ENCODE assay signal across 14 cellular contexts in the genomic region with DNA sequence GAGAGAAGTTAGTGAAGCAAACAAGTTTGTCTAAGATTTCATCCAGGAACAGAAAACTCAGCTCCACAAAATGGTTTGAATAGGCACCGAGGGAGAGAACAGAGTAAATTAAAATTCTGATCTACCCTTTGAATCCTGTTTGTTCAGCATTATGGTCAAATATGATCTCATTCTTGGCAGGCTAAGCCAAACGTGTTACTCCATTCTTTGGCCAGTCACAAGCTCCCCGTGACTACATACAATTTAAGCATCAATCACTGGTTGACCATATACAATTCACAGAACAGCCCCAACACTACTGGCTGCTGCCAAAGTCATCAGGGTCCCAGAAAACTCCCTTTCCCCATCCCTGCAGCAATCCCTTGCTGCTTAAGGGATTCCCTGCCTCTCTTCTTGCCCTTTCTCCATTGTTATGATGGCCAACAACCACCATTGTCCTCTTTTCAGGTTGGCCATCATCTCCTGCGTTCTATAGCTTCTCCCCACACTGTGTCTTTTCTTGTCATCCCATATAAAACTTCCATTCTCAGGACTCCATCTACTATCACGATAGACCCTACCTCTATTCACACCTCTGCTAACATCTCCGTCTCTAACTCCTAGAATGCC. TPM values are rescaled to one million over a fixed set of nuclear protein-coding genes. Genes with fewer than 3 reads are reported as not detected.
DNase-seq lines count a peak whose midpoint lies in the region; ATAC-seq and TF ChIP-seq lines count a peak whose summit lies in the region.
"Had no signal": no experiment of that assay in that cellular context is flagged by ENCODE, and none has a peak within 500 bp of the region (broad histone marks: within the 10 kb centered on the region; RNA-seq: fewer than 3 reads in every experiment).

No MANE protein-coding gene starts in this region.

- H3K27me3 ChIP-seq in trophoblast cell (ENCODE audit: insufficient read depth, low read length): no peaks in the 10 kb centered on the region
- H3K27me3 ChIP-seq: tibial nerve had no signal

- H3K79me1 ChIP-seq in trophoblast cell (ENCODE audit: low read length): no peaks in the 10 kb centered on the region

- no peak overlapping the region for H2BK12ac ChIP-seq in trophoblast cell (ENCODE audit: low read length)

- no peaks in the 10 kb centered on the region for H3K4me1 Mint-ChIP-seq in stimulated activated naive CD8-positive, alpha-beta T cell treated with anti-CD3 and anti-CD28 coated beads, Interleukin-15, amount 100 ng/mL, for 72 hours
- H3K4me1 Mint-ChIP-seq: activated naive CD4-positive, alpha-beta T cell treated with anti-CD3 and anti-CD28 coated beads, Interleukin-2, amount 50 U/mL, for 24 hours had no signal

- WGBS in trophoblast cell (ENCODE audit: extremely low coverage, insufficient coverage, insufficient read length): no CpG with 5 or more reads among the region's 6 CpGs

- H3K4me1 ChIP-seq in trophoblast cell (ENCODE audit: control insufficient read depth in 1 of 2, insufficient read depth in 2 of 2, low read length in 2 of 2): peaks cover 3 to 6% of the 10 kb centered on the region in 2 experiments

- no peak overlapping the region for H4K12ac ChIP-seq in trophoblast cell (ENCODE audit: low read depth, low read length)

- no peak overlapping the region for H3K14ac ChIP-seq in trophoblast cell (ENCODE audit: low read length)

- peak overlapping the region; percentile 23 for H3K18ac ChIP-seq in trophoblast cell (ENCODE audit: low read length)

- DNase-seq in EH (ENCODE audit: low read depth) (peak; percentile 35), Right ventricle myocardium superior (no peak), trophoblast cell (no peak), NCI-H187 treated with DMSO at 0.1 percent for 48 hours (lab: John Stamatoyannopoulos, UW) (no peak)
- DNase-seq in stimulated activated naive CD8-positive, alpha-beta T cell treated with anti-CD3 and anti-CD28 coated beads, Interleukin-15, amount 100 ng/mL, for 72 hours: no peak
- DNase-seq: activated CD8-positive, alpha-beta T cell treated with anti-CD3 and anti-CD28 coated beads, Interleukin-2, amount 10 ng/mL, durations not matched to agents 7 days and 5 days; C1 segment of cervical spinal cord; NCI-H1694 treated with DMSO at 0.1 percent for 48 hours; OCI-M1 had no signal

- no peak overlapping the region for H3K4me3 ChIP-seq in trophoblast cell (ENCODE audit: low read depth, low read length)
- H3K4me3 ChIP-seq: tibial nerve had no signal

- no peak overlapping the region for H3K4me2 ChIP-seq in trophoblast cell (ENCODE audit: low read length)

- intact Hi-C loops in Right ventricle myocardium superior (cut with DNase I): loop anchor here (5.0 kb wide), 1 partner anchor 48 kb away; a partner anchor contains a TSS

- TF ChIP-seq CTCF in VCaP (conservative IDR thresholded peaks at IDR 0.05): no peak

- no peak overlapping the region for H3K9ac ChIP-seq in trophoblast cell (ENCODE audit: low read length)

- H2BK5ac ChIP-seq in trophoblast cell (ENCODE audit: low read depth, low read length, poor library complexity): no peak overlapping the region

- no peak overlapping the region for H3K27ac Mint-ChIP-seq in stimulated activated naive CD8-positive, alpha-beta T cell treated with anti-CD3 and anti-CD28 coated beads, Interleukin-15, amount 100 ng/mL, for 72 hours
- H3K27ac Mint-ChIP-seq: activated CD8-positive, alpha-beta T cell treated with anti-CD3 and anti-CD28 coated beads, Interleukin-2, amount 10 ng/mL, durations not matched to agents 7 days and 5 days; activated naive CD4-positive, alpha-beta T cell treated with anti-CD3 and anti-CD28 coated beads, Interleukin-2, amount 50 U/mL, for 24 hours had no signal

- H4K8ac ChIP-seq in trophoblast cell (ENCODE audit: low read depth, low read length): no peak overlapping the region

- H3K27me3 Mint-ChIP-seq in stimulated activated naive CD8-positive, alpha-beta T cell treated with anti-CD3 and anti-CD28 coated beads, Interleukin-15, amount 100 ng/mL, for 72 hours: peaks cover 13% of the 10 kb centered on the region
- H3K27me3 Mint-ChIP-seq: activated naive CD4-positive, alpha-beta T cell treated with anti-CD3 and anti-CD28 coated beads, Interleukin-2, amount 50 U/mL, for 24 hours had no signal

- no peak overlapping the region for H4K91ac ChIP-seq in trophoblast cell (ENCODE audit: low read depth, low read length)

- no peak overlapping the region for H3K4me3 Mint-ChIP-seq in stimulated activated naive CD8-positive, alpha-beta T cell treated with anti-CD3 and anti-CD28 coated beads, Interleukin-15, amount 100 ng/mL, for 72 hours
- H3K4me3 Mint-ChIP-seq: activated CD8-positive, alpha-beta T cell treated with anti-CD3 and anti-CD28 coated beads, Interleukin-2, amount 10 ng/mL, durations not matched to agents 7 days and 5 days; activated naive CD4-positive, alpha-beta T cell treated with anti-CD3 and anti-CD28 coated beads, Interleukin-2, amount 50 U/mL, for 24 hours had no signal

- no peaks in the 10 kb centered on the region for H3K9me3 ChIP-seq in trophoblast cell (ENCODE audit: insufficient read depth, low read depth, low read length)
- H3K9me3 ChIP-seq: tibial nerve had no signal

- ATAC-seq in Right ventricle myocardium superior (ENCODE audit: poor library complexity) (peak; percentile 24), HG03457 (IDR thresholded peaks at IDR 0.05; ENCODE audit: unreplicated experiment) (no peak), GM18520 (IDR thresholded peaks at IDR 0.05; ENCODE audit: unreplicated experiment) (no peak)
- no peak for ATAC-seq in stimulated activated naive CD8-positive, alpha-beta T cell treated with anti-CD3 and anti-CD28 coated beads, Interleukin-15, amount 100 ng/mL, for 72 hours
- ATAC-seq: activated CD8-positive, alpha-beta T cell treated with anti-CD3 and anti-CD28 coated beads, Interleukin-2, amount 10 ng/mL, durations not matched to agents 7 days and 5 days had no signal

- no peaks in the 10 kb centered on the region for H3K79me2 ChIP-seq in trophoblast cell (ENCODE audit: control insufficient read depth, insufficient read depth, low read length, poor library complexity)

- peak overlapping the region; percentile 19; the same call in 1 of the 2 replicates for H3K27ac ChIP-seq in VCaP
- no peak overlapping the region for H3K27ac ChIP-seq in trophoblast cell (ENCODE audit: low read depth, low read length)

- H2AFZ ChIP-seq in trophoblast cell (ENCODE audit: insufficient read depth, low read length, poor library complexity): no peak overlapping the region

- H3K4ac ChIP-seq in trophoblast cell (ENCODE audit: low read depth, low read length): no peak overlapping the region

- H3K9me3 Mint-ChIP-seq in stimulated activated naive CD8-positive, alpha-beta T cell treated with anti-CD3 and anti-CD28 coated beads, Interleukin-15, amount 100 ng/mL, for 72 hours: no peaks in the 10 kb centered on the region
- H3K9me3 Mint-ChIP-seq: activated naive CD4-positive, alpha-beta T cell treated with anti-CD3 and anti-CD28 coated beads, Interleukin-2, amount 50 U/mL, for 24 hours had no signal

- H3K36me3 ChIP-seq in trophoblast cell (ENCODE audit: control insufficient read depth in 1 of 2, insufficient read depth in 2 of 2, low read length in 2 of 2): no peaks in the 10 kb centered on the region
- H3K36me3 ChIP-seq: tibial nerve had no signal

- H3K23ac ChIP-seq in trophoblast cell (ENCODE audit: low read length): no peak overlapping the region

- no peak overlapping the region for H2BK120ac ChIP-seq in trophoblast cell (ENCODE audit: insufficient read depth, low read length, poor library complexity)

- no peak overlapping the region for H2AK5ac ChIP-seq in trophoblast cell (ENCODE audit: low read length)

RNA-seq across cellular contexts. Expression of a gene that starts 46.3 kb away (rescaled TPM):
- total RNA-seq in Right ventricle myocardium superior: 52.6 TPM
- polyA plus RNA-seq in trophoblast cell (2013): 26.8 and 28.4 TPM in 2 replicates
